ENCODE assay signal across 31 cellular contexts in the genomic region with DNA sequence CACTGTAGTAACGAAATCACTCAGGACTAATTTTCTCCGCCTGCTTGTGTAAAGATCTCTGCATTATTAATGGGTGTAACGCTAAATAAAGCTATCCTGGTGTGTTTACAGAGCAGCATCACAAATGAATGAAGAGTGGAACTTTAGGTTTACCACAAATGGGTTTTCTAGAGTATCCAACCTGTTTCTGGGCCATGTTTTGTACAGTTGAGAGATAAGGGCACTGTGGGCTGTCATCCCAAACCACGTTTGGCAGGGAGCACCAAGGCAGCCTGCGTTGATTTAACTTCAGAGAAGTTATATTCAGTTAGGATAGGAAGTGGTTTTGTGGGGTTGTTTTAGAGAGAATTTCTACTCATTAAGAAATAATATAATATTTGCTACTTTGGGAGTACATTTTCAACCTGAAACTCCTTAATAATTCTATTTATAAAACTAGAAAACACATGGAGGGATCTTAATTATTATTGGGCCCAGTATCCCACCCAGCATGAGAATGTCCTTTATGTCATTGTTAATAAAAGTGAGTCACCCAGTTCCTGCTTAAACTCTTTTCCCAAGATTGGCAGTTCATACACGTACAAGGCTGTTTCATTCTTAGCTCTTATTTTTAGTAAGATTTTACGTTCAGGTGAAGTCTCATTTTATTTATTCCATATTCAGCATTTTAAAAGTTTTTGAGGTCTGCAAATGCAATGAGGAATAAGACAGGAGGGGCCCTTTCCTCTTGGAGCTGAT. TPM values are rescaled to one million over a fixed set of nuclear protein-coding genes. Genes with fewer than 3 reads are reported as not detected.
"Had no signal": no experiment of that assay in that cellular context is flagged by ENCODE, and none has a peak within 500 bp of the region (broad histone marks: within the 10 kb centered on the region; RNA-seq: fewer than 3 reads in every experiment).

No MANE protein-coding gene starts in this region.

- H3K4me3 ChIP-seq: colonic mucosa, esophagus muscularis mucosa, gastroesophageal sphincter, heart left ventricle, hepatocyte, lower lobe of right lung, ovary, psoas muscle, right lobe of liver, suprapubic skin, transverse colon, upper lobe of right lung, uterus had no signal

- ATAC-seq: foreskin keratinocyte; gastroesophageal sphincter; heart left ventricle; left cardiac atrium; left ventricle myocardium superior; lower lobe of right lung; naive thymus-derived CD8-positive, alpha-beta T cell; psoas muscle; stimulated activated naive CD8-positive, alpha-beta T cell treated with anti-CD3 and anti-CD28 coated beads, Interleukin-15, amount 100 ng/mL, for 72 hours; upper lobe of right lung had no signal

- DNase-seq: colonic mucosa; dermis blood vessel endothelial cell; effector memory CD4-positive, alpha-beta T cell; foreskin keratinocyte; heart left ventricle; left cardiac atrium; left ventricle myocardium superior; lower lobe of right lung; naive thymus-derived CD8-positive, alpha-beta T cell; nephron progenitor cell; nucleus accumbens; ovary; posterior cingulate gyrus; psoas muscle; right lobe of liver; small intestine; stimulated activated CD4-positive, alpha-beta T cell treated with anti-CD3 and anti-CD28 coated beads, Interleukin-15, amount 100 ng/mL, for 24 hours; stimulated activated CD4-positive, alpha-beta T cell treated with anti-CD3 and anti-CD28 coated beads, Interleukin-4, amount 100 ng/mL, for 1 hour; stimulated activated CD8-positive, alpha-beta memory T cell treated with anti-CD3 and anti-CD28 coated beads, Interleukin-4, amount 100 ng/mL, for 48 hours; stimulated activated naive CD4-positive, alpha-beta T cell; stimulated activated naive CD8-positive, alpha-beta T cell treated with anti-CD3 and anti-CD28 coated beads, Interleukin-15, amount 100 ng/mL, for 72 hours; transverse colon; upper lobe of right lung; uterus had no signal

RNA-seq across cellular contexts. Expression of gene KCNN2, which starts 8.0 kb away (rescaled TPM):
- total RNA-seq: epithelial cell of proximal tubule; mesenteric fat pad; myocyte; naive thymus-derived CD8-positive, alpha-beta T cell had no signal
- polyA plus RNA-seq: naive thymus-derived CD8-positive, alpha-beta T cell had no signal
